ENCODE assay signal across 3 cellular contexts in genomic region chr12:107283652-107284051, GRCh38.
TF ChIP-seq lines count a peak whose summit lies in the region.

No MANE protein-coding gene starts in this region.

TF ChIP-seq in HepG2, 621 proteins besides CTCF, POLR2A, EP300 and RAD21 (continues in another document):
- TF ChIP-seq SNAPC2 (CRISPR knock-in tag; IDR thresholded peaks at IDR 0.05) = no peak
- TF ChIP-seq ZXDC (CRISPR knock-in tag; IDR thresholded peaks at IDR 0.05) = no peak
- TF ChIP-seq SETDB1 (CRISPR knock-in tag; IDR thresholded peaks at IDR 0.05; ENCODE audit: borderline replicate concordance) = no peak
- TF ChIP-seq, protein P1, sequence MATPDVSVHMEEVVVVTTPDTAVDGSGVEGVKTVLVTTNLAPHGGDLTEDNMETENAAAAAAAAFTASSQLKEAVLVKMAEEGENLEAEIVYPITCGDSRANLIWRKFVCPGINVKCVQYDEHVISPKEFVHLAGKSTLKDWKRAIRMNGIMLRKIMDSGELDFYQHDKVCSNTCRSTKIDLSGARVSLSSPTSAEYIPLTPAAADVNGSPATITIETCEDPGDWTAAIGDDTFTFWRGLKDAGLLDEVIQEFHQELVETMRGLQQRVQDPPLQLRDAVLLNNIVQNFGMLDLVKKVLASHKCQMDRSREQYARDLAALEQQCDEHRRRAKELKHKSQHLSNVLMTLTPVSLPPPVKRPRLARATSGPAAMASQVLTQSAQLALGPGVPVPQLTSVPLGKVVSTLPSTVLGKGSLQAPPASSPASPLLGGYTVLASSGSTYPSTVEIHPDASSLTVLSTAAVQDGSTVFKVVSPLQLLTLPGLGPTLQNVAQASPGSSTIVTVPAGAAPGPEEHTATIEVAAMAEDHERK (CRISPR knock-in tag; IDR thresholded peaks at IDR 0.05; ENCODE audit: low read depth) = no peak
- TF ChIP-seq, protein P2, sequence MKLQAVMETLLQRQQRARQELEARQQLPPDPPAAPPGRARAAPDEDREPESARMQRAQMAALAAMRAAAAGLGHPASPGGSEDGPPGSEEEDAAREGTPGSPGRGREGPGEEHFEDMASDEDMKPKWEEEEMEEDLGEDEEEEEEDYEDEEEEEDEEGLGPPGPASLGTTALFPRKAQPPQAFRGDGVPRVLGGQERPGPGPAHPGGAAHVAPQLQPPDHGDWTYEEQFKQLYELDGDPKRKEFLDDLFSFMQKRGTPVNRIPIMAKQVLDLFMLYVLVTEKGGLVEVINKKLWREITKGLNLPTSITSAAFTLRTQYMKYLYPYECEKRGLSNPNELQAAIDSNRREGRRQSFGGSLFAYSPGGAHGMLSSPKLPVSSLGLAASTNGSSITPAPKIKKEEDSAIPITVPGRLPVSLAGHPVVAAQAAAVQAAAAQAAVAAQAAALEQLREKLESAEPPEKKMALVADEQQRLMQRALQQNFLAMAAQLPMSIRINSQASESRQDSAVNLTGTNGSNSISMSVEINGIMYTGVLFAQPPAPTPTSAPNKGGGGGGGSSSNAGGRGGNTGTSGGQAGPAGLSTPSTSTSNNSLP (IDR thresholded peaks at IDR 0.05; ENCODE audit: low read depth, low read length) = no peak
- TF ChIP-seq, protein P3, sequence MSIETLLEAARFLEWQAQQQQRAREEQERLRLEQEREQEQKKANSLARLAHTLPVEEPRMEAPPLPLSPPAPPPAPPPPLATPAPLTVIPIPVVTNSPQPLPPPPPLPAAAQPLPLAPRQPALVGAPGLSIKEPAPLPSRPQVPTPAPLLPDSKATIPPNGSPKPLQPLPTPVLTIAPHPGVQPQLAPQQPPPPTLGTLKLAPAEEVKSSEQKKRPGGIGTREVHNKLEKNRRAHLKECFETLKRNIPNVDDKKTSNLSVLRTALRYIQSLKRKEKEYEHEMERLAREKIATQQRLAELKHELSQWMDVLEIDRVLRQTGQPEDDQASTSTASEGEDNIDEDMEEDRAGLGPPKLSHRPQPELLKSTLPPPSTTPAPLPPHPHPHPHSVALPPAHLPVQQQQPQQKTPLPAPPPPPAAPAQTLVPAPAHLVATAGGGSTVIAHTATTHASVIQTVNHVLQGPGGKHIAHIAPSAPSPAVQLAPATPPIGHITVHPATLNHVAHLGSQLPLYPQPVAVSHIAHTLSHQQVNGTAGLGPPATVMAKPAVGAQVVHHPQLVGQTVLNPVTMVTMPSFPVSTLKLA (IDR thresholded peaks at IDR 0.05) = peak; percentile 70
- TF ChIP-seq RAD51 (IDR thresholded peaks at IDR 0.05; ENCODE audit: borderline replicate concordance) = peak; percentile 39; the same call in 1 of the 2 replicates
- no peak for TF ChIP-seq ZNF7 (CRISPR knock-in tag; IDR thresholded peaks at IDR 0.05)
- no peak for TF ChIP-seq ZNF883 (CRISPR knock-in tag; IDR thresholded peaks at IDR 0.05; ENCODE audit: not compliant biosample characterization)

TF ChIP-seq in WTC11, 78 proteins besides CTCF, POLR2A, EP300 and RAD21:
- TF ChIP-seq, protein P4, sequence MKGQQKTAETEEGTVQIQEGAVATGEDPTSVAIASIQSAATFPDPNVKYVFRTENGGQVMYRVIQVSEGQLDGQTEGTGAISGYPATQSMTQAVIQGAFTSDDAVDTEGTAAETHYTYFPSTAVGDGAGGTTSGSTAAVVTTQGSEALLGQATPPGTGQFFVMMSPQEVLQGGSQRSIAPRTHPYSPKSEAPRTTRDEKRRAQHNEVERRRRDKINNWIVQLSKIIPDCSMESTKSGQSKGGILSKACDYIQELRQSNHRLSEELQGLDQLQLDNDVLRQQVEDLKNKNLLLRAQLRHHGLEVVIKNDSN (CRISPR knock-in tag; IDR thresholded peaks at IDR 0.05) = peak; percentile 82
- TF ChIP-seq E2F4 (CRISPR knock-in tag; IDR thresholded peaks at IDR 0.05; ENCODE audit: borderline replicate concordance, low read depth) = no peak
- no peak for TF ChIP-seq ZNF416 (CRISPR knock-in tag; IDR thresholded peaks at IDR 0.05)
- TF ChIP-seq NFYB (CRISPR knock-in tag; conservative IDR thresholded peaks at IDR 0.05; ENCODE audit: low read depth) = 0 out of 2 replicates have a peak, but pooled peaks have one; percentile 37
- TF ChIP-seq USF2 (CRISPR knock-in tag; IDR thresholded peaks at IDR 0.05) = peak; percentile 87

TF ChIP-seq in H1, 55 proteins besides CTCF, POLR2A, EP300 and RAD21:
- no peak for TF ChIP-seq NANOG (IDR thresholded peaks at IDR 0.05; ENCODE audit: insufficient read depth, low read depth, low read length, poor library complexity, severe bottlenecking)
- TF ChIP-seq SUZ12 (IDR thresholded peaks at IDR 0.05; ENCODE audit: low read length) = no peak
- TF ChIP-seq ATF3 (IDR thresholded peaks at IDR 0.05; ENCODE audit: insufficient read depth, low read depth, low read length) = peak; percentile 22; the same call in 1 of the 2 replicates
- peak; percentile 71 for TF ChIP-seq USF2 (IDR thresholded peaks at IDR 0.05; ENCODE audit: low read length)
- TF ChIP-seq BACH1 (IDR thresholded peaks at IDR 0.05; ENCODE audit: low read length) = no peak
- no peak for TF ChIP-seq JUND (IDR thresholded peaks at IDR 0.05; ENCODE audit: low read length)
